1 cellular context compared by ENCODE assay signal in the genomic region with DNA sequence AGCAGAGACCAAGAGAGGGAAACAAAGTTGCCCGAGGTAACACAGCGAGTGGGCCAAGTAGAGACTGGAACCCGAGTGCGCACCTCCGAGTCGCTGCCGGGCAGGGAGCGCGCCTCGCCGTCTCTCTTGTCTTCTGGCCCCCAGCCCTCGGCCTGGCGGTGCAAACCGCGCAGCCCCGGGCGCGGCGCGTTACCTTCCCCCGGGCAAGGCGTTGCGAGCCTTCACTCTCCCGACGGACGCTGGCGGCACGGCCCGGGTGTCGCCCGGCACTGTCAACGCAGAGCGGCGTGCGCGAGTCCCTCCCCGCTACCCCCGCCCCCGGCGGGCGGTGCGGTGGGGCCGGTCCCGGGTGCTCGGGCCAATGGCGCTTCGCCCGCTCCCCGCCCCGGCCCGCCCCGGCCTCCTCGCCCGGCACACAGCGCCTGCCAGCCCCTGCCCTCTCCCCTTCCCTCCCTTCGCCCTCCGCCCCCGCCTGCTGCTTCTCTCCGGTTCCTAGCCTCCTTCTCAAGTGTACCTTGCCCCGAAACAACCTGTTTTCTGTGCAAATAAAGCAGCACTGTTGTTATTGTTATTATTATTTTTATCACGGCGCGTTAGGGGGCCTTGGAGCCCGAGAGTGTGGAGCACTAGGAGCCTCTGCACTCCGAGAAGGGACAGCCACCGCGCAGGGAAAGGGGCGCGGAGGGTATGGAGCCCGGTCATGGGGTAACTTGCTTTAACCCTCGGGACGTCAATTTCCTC.
TF ChIP-seq lines count a peak whose summit lies in the region.

A gene with protein sequence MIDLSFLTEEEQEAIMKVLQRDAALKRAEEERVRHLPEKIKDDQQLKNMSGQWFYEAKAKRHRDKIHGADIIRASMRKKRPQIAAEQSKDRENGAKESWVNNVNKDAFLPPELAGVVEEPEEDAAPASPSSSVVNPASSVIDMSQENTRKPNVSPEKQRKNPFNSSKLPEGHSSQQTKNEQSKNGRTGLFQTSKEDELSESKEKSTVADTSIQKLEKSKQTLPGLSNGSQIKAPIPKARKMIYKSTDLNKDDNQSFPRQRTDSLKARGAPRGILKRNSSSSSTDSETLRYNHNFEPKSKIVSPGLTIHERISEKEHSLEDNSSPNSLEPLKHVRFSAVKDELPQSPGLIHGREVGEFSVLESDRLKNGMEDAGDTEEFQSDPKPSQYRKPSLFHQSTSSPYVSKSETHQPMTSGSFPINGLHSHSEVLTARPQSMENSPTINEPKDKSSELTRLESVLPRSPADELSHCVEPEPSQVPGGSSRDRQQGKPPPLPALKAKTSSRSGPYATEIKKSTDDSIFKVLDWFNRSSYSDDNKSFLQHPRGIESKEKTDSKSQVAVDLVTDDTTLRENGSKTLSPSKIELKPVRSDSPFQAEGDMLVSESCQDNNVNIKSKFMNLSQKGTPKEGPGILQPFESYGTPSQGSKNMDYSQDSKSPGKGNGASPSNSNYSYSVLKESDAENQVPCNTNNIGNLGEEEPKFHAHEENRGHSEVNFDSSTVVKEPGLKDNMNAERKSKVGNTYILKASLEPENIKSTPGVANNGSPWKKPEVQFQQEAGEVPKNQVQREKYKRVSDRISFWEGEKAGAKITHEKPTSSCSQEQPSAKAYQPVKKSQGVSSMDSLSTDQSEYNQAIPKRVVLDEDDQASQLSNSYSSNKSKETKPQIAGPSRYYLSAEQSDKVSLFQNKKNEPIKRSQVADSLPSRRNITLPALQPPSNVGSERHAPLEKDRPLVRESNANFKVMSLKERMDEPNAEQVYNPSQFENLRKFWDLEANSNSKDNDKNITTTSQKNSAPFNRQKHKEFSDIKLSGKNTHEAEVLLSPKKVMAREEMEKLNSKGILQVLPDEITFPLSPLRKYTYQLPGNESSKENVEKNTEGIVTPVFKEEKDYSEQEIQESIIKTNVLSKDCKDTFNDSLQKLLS (N-terminal part only) (minus strand): TSS at position 271 of the 741 bp plus-strand sequence. CDS start 53,416 bp downstream, outside the sequence.

TF ChIP-seq in PFSK-1, 5 proteins besides CTCF, POLR2A, EP300 and RAD21:
- TF ChIP-seq, protein P1, sequence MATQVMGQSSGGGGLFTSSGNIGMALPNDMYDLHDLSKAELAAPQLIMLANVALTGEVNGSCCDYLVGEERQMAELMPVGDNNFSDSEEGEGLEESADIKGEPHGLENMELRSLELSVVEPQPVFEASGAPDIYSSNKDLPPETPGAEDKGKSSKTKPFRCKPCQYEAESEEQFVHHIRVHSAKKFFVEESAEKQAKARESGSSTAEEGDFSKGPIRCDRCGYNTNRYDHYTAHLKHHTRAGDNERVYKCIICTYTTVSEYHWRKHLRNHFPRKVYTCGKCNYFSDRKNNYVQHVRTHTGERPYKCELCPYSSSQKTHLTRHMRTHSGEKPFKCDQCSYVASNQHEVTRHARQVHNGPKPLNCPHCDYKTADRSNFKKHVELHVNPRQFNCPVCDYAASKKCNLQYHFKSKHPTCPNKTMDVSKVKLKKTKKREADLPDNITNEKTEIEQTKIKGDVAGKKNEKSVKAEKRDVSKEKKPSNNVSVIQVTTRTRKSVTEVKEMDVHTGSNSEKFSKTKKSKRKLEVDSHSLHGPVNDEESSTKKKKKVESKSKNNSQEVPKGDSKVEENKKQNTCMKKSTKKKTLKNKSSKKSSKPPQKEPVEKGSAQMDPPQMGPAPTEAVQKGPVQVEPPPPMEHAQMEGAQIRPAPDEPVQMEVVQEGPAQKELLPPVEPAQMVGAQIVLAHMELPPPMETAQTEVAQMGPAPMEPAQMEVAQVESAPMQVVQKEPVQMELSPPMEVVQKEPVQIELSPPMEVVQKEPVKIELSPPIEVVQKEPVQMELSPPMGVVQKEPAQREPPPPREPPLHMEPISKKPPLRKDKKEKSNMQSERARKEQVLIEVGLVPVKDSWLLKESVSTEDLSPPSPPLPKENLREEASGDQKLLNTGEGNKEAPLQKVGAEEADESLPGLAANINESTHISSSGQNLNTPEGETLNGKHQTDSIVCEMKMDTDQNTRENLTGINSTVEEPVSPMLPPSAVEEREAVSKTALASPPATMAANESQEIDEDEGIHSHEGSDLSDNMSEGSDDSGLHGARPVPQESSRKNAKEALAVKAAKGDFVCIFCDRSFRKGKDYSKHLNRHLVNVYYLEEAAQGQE (IDR thresholded peaks at IDR 0.05; ENCODE audit: insufficient read depth in 1 of 2, low read depth in 2 of 2, low read length in 2 of 2) = no peak
- TF ChIP-seq SIN3A (IDR thresholded peaks at IDR 0.05; ENCODE audit: borderline replicate concordance, insufficient read depth, low read length) = no peak
- peak; percentile 40 for TF ChIP-seq FOXP2 (optimal IDR thresholded peaks at IDR 0.05; ENCODE audit: borderline replicate concordance, extremely low read depth, extremely low read length, insufficient read depth)
- no peak for TF ChIP-seq TAF1 (IDR thresholded peaks at IDR 0.05; ENCODE audit: borderline replicate concordance, insufficient read depth, low read length)
- TF ChIP-seq POLR2AphosphoS5 (IDR thresholded peaks at IDR 0.05; ENCODE audit: low read depth, low read length) = no peak
